In genomic region chr1:58781541-58782307, GRCh38 we compare ENCODE assay signal across 8 cellular contexts.
DNase-seq lines count a peak whose midpoint lies in the region; ATAC-seq lines count a peak whose summit lies in the region.

No MANE protein-coding gene starts in this region.

- H3K27ac Mint-ChIP-seq in stimulated activated memory B cell treated with anti-CD40 and anti-IgM and Interleukin-4, amounts not matched to agents 10 μg/mL and 1 μg/mL and 100 μg/mL, for 72 hours: peak overlapping the region; percentile 94

- no peaks in the 10 kb centered on the region for H3K27me3 Mint-ChIP-seq in stimulated activated memory B cell treated with anti-CD40 and anti-IgM and Interleukin-4, amounts not matched to agents 10 μg/mL and 1 μg/mL and 100 μg/mL, for 72 hours

- H3K36me3 Mint-ChIP-seq in stimulated activated memory B cell treated with anti-CD40 and anti-IgM and Interleukin-4, amounts not matched to agents 10 μg/mL and 1 μg/mL and 100 μg/mL, for 72 hours: peaks cover 18% of the 10 kb centered on the region

- peaks cover 24% of the 10 kb centered on the region for H3K4me1 Mint-ChIP-seq in stimulated activated memory B cell treated with anti-CD40 and anti-IgM and Interleukin-4, amounts not matched to agents 10 μg/mL and 1 μg/mL and 100 μg/mL, for 72 hours

- H3K27ac ChIP-seq in epithelial cell of prostate: peak overlapping the region; percentile 97

- peak in 3 of 4 experiments; percentile 10 to 15 (median 10) for DNase-seq in activated CD4-positive, CD25-positive, alpha-beta regulatory T cell (lab: John Stamatoyannopoulos, UW)
- peak; percentile 86 for DNase-seq in NCI-H82 (lab: John Stamatoyannopoulos, UW)
- peak; percentile 72 for DNase-seq in activated CD8-positive, alpha-beta memory T cell treated with anti-CD3 and anti-CD28 coated beads, Interleukin-2, amount 50 U/mL, for 48 hours
- no peak for DNase-seq in epithelial cell of prostate (ENCODE audit: low read depth, low spot score)
- peak; percentile 10 for DNase-seq in middle frontal gyrus (ENCODE audit: extremely low spot score, low spot score)

- ATAC-seq in activated CD4-positive, CD25-positive, alpha-beta regulatory T cell treated with anti-CD3 and anti-CD28 coated beads, Interleukin-2, amount 50 U/mL, for 24 hours: no peak
- no peak for ATAC-seq in stimulated activated memory B cell treated with anti-CD40 and anti-IgM and Interleukin-4, amounts not matched to agents 10 μg/mL and 1 μg/mL and 100 μg/mL, for 72 hours
- no peak for ATAC-seq in GM19023 (IDR thresholded peaks at IDR 0.05; ENCODE audit: unreplicated experiment)

- H3K9me3 Mint-ChIP-seq in stimulated activated memory B cell treated with anti-CD40 and anti-IgM and Interleukin-4, amounts not matched to agents 10 μg/mL and 1 μg/mL and 100 μg/mL, for 72 hours: no peaks in the 10 kb centered on the region

- peak overlapping the region; percentile 98 for H3K4me3 Mint-ChIP-seq in stimulated activated memory B cell treated with anti-CD40 and anti-IgM and Interleukin-4, amounts not matched to agents 10 μg/mL and 1 μg/mL and 100 μg/mL, for 72 hours
